In genomic region chr3:43032217-43032545, GRCh38 we compare ENCODE assay signal across 19 cellular contexts. TPM values are rescaled to one million over a fixed set of nuclear protein-coding genes. Genes with fewer than 3 reads are reported as not detected.
"Had no signal": no experiment of that assay in that cellular context is flagged by ENCODE, and none has a peak within 500 bp of the region (broad histone marks: within the 10 kb centered on the region; RNA-seq: fewer than 3 reads in every experiment).

No MANE protein-coding gene starts in this region.

- H3K27ac ChIP-seq: SJSA1, SK-N-MC had no signal

- FAIRE-seq: RCC 7860 had no signal

- H3K4me3 ChIP-seq: MG63, SJSA1, SK-N-MC had no signal

- DNase-seq: KBM-7, MG63, NCI-H1092 treated with DMSO at 0.1 percent for 48 hours, NCI-H1417, NCI-H1436 treated with DMSO at 0.1 percent for 48 hours, NCI-H1694, NCI-H187 treated with DMSO at 0.1 percent for 48 hours, NCI-H2081, NCI-H2107, NCI-H226, NCI-H446, NCI-H510A, NCI-H524 treated with DMSO at 0.1 percent for 48 hours, NCI-H69, NCI-H774, SIG-M5 had no signal

RNA-seq across cellular contexts. Expression of gene GASK1A, which starts 53.1 kb away (rescaled TPM):
- total RNA-seq: SJSA1 had no signal
